ENCODE assay signal across 1 cellular context in the genomic region with DNA sequence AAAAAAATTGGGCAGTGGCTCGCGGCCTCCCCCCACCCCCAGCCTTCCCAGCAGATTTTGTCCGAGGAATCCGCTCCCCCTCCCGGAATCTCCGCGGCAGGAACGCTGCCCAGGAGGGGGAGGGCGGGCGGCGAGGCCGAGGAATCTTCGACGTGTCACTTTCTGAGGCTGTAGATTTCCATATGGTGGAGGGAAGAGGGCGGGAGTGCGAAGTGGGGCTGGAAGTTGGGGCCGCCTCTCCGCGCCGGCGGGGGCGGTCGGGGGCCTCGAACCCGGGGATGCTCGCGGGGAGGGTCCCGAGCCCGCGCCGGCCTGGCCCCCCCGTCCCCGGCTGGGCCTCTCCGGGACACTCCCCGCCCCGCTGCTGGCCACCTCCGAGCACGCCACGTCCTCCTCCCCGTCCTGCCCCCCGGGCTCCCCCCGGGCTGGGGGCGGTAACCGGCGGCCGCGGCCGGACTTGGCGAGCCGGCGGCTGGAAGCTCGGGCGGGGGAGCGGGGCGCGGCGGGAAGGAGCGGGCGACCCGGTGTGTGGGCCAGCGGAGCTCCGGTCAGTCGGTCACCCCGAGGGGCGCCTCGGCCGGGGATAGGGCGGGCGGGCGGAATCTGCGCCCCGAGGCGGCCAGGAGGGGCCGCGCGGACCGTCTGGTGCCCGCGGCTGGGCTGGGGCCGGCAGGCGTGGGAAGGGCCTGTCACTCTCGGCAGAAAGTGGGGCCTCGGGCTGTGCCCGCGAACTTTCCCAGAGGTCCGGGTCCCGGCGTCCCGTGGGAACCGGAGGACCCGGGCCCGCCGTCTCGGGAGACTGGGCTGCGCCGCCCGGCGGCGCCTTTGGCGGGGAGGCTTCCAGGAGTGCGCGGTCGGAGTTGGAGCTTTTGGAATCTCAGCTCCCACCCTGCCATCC.
TF ChIP-seq lines count a peak whose summit lies in the region.

No MANE protein-coding gene starts in this region.

TF ChIP-seq in HepG2, 621 proteins besides CTCF, POLR2A, EP300 and RAD21 (continued from another document and continues in another):
- TF ChIP-seq SNAPC4 (CRISPR knock-in tag; IDR thresholded peaks at IDR 0.05) = no peak
- no peak for TF ChIP-seq PAX8 (CRISPR knock-in tag; IDR thresholded peaks at IDR 0.05; ENCODE audit: borderline replicate concordance)
- TF ChIP-seq RXRA (CRISPR knock-in tag; IDR thresholded peaks at IDR 0.05) = peak; percentile 18; the same call in 1 of the 2 replicates
- peak; percentile 40; the same call in 1 of the 2 replicates for TF ChIP-seq ESRRA (CRISPR knock-in tag; IDR thresholded peaks at IDR 0.05; ENCODE audit: low read depth)
- peak; percentile 51; the same call in 1 of the 2 replicates for TF ChIP-seq ZSCAN21 (CRISPR knock-in tag; IDR thresholded peaks at IDR 0.05; ENCODE audit: borderline replicate concordance)
- no peak for TF ChIP-seq ZNF296 (CRISPR knock-in tag; conservative IDR thresholded peaks at IDR 0.05)
- peak; percentile 56; the same call in 1 of the 2 replicates for TF ChIP-seq ZNF564 (CRISPR knock-in tag; IDR thresholded peaks at IDR 0.05)
- TF ChIP-seq CHD4 (IDR thresholded peaks at IDR 0.05; ENCODE audit: borderline replicate concordance, low read length) = no peak
- TF ChIP-seq RBFOX2 (IDR thresholded peaks at IDR 0.05; ENCODE audit: low read depth, low read length) = peak; percentile 94
- TF ChIP-seq HNF4G (IDR thresholded peaks at IDR 0.05; ENCODE audit: borderline replicate concordance, low read depth, low read length) = peak; percentile 24; the same call in 1 of the 2 replicates
- no peak for TF ChIP-seq HNF4G (CRISPR knock-in tag; IDR thresholded peaks at IDR 0.05; ENCODE audit: borderline replicate concordance, low read depth)
- no peak for TF ChIP-seq ZNF12 (CRISPR knock-in tag; IDR thresholded peaks at IDR 0.05)
- 0 out of 2 replicates have a peak, but pooled peaks have one; percentile 23 for TF ChIP-seq HOXA5 (CRISPR knock-in tag; IDR thresholded peaks at IDR 0.05)
- TF ChIP-seq MZF1 (CRISPR knock-in tag; IDR thresholded peaks at IDR 0.05; ENCODE audit: borderline replicate concordance) = no peak
- TF ChIP-seq YEATS2 (CRISPR knock-in tag; IDR thresholded peaks at IDR 0.05; ENCODE audit: borderline replicate concordance) = no peak
- TF ChIP-seq POGK (CRISPR knock-in tag; conservative IDR thresholded peaks at IDR 0.05) = peak; percentile 34; the same call in 1 of the 2 replicates
- TF ChIP-seq NFIB (CRISPR knock-in tag; IDR thresholded peaks at IDR 0.05; ENCODE audit: borderline replicate concordance) = no peak
- no peak; the same call in 1 of the 2 replicates for TF ChIP-seq ZNF776 (CRISPR knock-in tag; IDR thresholded peaks at IDR 0.05)
- no peak for TF ChIP-seq THYN1 (CRISPR knock-in tag; IDR thresholded peaks at IDR 0.05; ENCODE audit: borderline replicate concordance, low read depth)
- 0 out of 2 replicates have a peak, but pooled peaks have one; percentile 18 for TF ChIP-seq KMT2A (CRISPR knock-in tag; IDR thresholded peaks at IDR 0.05)
- no peak for TF ChIP-seq ZBTB37 (CRISPR knock-in tag; IDR thresholded peaks at IDR 0.05)
- TF ChIP-seq, protein P1, sequence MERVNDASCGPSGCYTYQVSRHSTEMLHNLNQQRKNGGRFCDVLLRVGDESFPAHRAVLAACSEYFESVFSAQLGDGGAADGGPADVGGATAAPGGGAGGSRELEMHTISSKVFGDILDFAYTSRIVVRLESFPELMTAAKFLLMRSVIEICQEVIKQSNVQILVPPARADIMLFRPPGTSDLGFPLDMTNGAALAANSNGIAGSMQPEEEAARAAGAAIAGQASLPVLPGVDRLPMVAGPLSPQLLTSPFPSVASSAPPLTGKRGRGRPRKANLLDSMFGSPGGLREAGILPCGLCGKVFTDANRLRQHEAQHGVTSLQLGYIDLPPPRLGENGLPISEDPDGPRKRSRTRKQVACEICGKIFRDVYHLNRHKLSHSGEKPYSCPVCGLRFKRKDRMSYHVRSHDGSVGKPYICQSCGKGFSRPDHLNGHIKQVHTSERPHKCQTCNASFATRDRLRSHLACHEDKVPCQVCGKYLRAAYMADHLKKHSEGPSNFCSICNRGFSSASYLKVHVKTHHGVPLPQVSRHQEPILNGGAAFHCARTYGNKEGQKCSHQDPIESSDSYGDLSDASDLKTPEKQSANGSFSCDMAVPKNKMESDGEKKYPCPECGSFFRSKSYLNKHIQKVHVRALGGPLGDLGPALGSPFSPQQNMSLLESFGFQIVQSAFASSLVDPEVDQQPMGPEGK (CRISPR knock-in tag; IDR thresholded peaks at IDR 0.05) = peak; percentile 95; the same call in 1 of the 2 replicates
- TF ChIP-seq ZKSCAN1 (IDR thresholded peaks at IDR 0.05; ENCODE audit: low read length) = no peak
- TF ChIP-seq, protein P2, sequence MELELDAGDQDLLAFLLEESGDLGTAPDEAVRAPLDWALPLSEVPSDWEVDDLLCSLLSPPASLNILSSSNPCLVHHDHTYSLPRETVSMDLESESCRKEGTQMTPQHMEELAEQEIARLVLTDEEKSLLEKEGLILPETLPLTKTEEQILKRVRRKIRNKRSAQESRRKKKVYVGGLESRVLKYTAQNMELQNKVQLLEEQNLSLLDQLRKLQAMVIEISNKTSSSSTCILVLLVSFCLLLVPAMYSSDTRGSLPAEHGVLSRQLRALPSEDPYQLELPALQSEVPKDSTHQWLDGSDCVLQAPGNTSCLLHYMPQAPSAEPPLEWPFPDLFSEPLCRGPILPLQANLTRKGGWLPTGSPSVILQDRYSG (CRISPR knock-in tag; IDR thresholded peaks at IDR 0.05) = no peak
- TF ChIP-seq NCOA1 (CRISPR knock-in tag; IDR thresholded peaks at IDR 0.05) = 0 out of 2 replicates have a peak, but pooled peaks have one; percentile 14
- TF ChIP-seq SMARCC2 (IDR thresholded peaks at IDR 0.05) = no peak
- TF ChIP-seq ZNF547 (CRISPR knock-in tag; IDR thresholded peaks at IDR 0.05) = 0 out of 2 replicates have a peak, but pooled peaks have one; percentile 8
- TF ChIP-seq, protein P3, sequence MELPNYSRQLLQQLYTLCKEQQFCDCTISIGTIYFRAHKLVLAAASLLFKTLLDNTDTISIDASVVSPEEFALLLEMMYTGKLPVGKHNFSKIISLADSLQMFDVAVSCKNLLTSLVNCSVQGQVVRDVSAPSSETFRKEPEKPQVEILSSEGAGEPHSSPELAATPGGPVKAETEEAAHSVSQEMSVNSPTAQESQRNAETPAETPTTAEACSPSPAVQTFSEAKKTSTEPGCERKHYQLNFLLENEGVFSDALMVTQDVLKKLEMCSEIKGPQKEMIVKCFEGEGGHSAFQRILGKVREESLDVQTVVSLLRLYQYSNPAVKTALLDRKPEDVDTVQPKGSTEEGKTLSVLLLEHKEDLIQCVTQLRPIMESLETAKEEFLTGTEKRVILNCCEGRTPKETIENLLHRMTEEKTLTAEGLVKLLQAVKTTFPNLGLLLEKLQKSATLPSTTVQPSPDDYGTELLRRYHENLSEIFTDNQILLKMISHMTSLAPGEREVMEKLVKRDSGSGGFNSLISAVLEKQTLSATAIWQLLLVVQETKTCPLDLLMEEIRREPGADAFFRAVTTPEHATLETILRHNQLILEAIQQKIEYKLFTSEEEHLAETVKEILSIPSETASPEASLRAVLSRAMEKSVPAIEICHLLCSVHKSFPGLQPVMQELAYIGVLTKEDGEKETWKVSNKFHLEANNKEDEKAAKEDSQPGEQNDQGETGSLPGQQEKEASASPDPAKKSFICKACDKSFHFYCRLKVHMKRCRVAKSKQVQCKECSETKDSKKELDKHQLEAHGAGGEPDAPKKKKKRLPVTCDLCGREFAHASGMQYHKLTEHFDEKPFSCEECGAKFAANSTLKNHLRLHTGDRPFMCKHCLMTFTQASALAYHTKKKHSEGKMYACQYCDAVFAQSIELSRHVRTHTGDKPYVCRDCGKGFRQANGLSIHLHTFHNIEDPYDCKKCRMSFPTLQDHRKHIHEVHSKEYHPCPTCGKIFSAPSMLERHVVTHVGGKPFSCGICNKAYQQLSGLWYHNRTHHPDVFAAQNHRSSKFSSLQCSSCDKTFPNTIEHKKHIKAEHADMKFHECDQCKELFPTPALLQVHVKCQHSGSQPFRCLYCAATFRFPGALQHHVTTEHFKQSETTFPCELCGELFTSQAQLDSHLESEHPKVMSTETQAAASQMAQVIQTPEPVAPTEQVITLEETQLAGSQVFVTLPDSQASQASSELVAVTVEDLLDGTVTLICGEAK (IDR thresholded peaks at IDR 0.05) = no peak
- TF ChIP-seq, protein P3 (CRISPR knock-in tag; IDR thresholded peaks at IDR 0.05) = no peak
- TF ChIP-seq KLF16 (CRISPR knock-in tag; IDR thresholded peaks at IDR 0.05) = peak in 1 of 2 experiments; percentile 34; a peak in 2 of 4 replicates
- TF ChIP-seq FLYWCH1 (CRISPR knock-in tag; IDR thresholded peaks at IDR 0.05) = no peak
- TF ChIP-seq SP4 (CRISPR knock-in tag; IDR thresholded peaks at IDR 0.05) = no peak
